4 cellular contexts compared by ENCODE assay signal in the genomic region with DNA sequence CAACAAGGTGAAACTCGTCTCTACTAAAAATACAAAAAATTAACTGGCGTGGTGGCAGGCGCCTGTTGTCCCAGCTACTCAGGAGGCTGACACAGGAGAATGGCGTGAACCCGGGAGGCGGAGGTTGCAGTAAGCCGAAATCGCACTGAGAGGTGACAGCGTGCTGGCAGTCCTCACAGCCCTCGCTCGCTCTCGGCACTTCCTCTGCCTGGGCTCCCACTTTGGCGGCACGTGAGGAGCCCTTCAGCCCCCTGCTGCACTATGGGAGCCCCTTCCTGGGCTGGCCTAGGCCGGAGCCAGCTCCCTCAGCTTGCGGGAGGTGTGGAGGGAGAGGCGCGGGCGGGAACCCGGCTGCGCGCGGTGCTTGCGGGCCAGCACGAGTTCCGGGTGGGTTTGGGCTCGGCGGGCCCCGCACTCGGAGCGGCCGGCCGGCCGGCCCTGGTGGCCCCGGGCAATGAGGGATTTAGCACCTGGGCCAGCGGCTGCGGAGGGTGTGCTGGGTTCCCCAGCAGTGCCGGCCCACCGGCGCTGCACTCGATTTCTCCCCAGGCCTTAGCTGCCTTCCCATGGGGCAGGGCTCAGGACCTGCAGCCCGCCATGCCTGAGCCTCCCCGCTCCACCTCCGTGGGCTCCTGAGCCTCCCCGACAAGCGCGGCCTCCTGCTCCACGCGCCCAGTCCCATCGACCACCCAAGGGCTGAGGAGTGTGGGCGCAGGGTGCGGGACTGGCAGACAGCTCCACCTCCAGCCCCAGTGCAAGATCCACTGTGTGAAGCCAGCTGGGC. TPM values are rescaled to one million over a fixed set of nuclear protein-coding genes. Genes with fewer than 3 reads are reported as not detected.
"Had no signal": no experiment of that assay in that cellular context is flagged by ENCODE, and none has a peak within 500 bp of the region (broad histone marks: within the 10 kb centered on the region; RNA-seq: fewer than 3 reads in every experiment).

No MANE protein-coding gene starts in this region.

RNA-seq across cellular contexts. Expression of a gene that starts 8.4 kb away (rescaled TPM):
- total RNA-seq: LHCN-M2, M059J, MCF 10A, NCI-H460 had no signal
